In genomic region chrX:131394384-131394783, GRCh38 we compare ENCODE assay signal across 1 cellular context.
TF ChIP-seq lines count a peak whose summit lies in the region.

No MANE protein-coding gene starts in this region.

TF ChIP-seq in H1, 55 proteins besides CTCF, POLR2A, EP300 and RAD21 (continued from another document):
- TF ChIP-seq, protein P1, sequence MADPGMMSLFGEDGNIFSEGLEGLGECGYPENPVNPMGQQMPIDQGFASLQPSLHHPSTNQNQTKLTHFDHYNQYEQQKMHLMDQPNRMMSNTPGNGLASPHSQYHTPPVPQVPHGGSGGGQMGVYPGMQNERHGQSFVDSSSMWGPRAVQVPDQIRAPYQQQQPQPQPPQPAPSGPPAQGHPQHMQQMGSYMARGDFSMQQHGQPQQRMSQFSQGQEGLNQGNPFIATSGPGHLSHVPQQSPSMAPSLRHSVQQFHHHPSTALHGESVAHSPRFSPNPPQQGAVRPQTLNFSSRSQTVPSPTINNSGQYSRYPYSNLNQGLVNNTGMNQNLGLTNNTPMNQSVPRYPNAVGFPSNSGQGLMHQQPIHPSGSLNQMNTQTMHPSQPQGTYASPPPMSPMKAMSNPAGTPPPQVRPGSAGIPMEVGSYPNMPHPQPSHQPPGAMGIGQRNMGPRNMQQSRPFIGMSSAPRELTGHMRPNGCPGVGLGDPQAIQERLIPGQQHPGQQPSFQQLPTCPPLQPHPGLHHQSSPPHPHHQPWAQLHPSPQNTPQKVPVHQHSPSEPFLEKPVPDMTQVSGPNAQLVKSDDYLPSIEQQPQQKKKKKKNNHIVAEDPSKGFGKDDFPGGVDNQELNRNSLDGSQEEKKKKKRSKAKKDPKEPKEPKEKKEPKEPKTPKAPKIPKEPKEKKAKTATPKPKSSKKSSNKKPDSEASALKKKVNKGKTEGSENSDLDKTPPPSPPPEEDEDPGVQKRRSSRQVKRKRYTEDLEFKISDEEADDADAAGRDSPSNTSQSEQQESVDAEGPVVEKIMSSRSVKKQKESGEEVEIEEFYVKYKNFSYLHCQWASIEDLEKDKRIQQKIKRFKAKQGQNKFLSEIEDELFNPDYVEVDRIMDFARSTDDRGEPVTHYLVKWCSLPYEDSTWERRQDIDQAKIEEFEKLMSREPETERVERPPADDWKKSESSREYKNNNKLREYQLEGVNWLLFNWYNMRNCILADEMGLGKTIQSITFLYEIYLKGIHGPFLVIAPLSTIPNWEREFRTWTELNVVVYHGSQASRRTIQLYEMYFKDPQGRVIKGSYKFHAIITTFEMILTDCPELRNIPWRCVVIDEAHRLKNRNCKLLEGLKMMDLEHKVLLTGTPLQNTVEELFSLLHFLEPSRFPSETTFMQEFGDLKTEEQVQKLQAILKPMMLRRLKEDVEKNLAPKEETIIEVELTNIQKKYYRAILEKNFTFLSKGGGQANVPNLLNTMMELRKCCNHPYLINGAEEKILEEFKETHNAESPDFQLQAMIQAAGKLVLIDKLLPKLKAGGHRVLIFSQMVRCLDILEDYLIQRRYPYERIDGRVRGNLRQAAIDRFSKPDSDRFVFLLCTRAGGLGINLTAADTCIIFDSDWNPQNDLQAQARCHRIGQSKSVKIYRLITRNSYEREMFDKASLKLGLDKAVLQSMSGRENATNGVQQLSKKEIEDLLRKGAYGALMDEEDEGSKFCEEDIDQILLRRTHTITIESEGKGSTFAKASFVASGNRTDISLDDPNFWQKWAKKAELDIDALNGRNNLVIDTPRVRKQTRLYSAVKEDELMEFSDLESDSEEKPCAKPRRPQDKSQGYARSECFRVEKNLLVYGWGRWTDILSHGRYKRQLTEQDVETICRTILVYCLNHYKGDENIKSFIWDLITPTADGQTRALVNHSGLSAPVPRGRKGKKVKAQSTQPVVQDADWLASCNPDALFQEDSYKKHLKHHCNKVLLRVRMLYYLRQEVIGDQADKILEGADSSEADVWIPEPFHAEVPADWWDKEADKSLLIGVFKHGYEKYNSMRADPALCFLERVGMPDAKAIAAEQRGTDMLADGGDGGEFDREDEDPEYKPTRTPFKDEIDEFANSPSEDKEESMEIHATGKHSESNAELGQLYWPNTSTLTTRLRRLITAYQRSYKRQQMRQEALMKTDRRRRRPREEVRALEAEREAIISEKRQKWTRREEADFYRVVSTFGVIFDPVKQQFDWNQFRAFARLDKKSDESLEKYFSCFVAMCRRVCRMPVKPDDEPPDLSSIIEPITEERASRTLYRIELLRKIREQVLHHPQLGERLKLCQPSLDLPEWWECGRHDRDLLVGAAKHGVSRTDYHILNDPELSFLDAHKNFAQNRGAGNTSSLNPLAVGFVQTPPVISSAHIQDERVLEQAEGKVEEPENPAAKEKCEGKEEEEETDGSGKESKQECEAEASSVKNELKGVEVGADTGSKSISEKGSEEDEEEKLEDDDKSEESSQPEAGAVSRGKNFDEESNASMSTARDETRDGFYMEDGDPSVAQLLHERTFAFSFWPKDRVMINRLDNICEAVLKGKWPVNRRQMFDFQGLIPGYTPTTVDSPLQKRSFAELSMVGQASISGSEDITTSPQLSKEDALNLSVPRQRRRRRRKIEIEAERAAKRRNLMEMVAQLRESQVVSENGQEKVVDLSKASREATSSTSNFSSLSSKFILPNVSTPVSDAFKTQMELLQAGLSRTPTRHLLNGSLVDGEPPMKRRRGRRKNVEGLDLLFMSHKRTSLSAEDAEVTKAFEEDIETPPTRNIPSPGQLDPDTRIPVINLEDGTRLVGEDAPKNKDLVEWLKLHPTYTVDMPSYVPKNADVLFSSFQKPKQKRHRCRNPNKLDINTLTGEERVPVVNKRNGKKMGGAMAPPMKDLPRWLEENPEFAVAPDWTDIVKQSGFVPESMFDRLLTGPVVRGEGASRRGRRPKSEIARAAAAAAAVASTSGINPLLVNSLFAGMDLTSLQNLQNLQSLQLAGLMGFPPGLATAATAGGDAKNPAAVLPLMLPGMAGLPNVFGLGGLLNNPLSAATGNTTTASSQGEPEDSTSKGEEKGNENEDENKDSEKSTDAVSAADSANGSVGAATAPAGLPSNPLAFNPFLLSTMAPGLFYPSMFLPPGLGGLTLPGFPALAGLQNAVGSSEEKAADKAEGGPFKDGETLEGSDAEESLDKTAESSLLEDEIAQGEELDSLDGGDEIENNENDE (IDR thresholded peaks at IDR 0.05; ENCODE audit: insufficient replicate concordance, low read length), result no peak
- TF ChIP-seq FOSL1 (IDR thresholded peaks at IDR 0.05; ENCODE audit: insufficient read depth, low read depth, low read length), result no peak
- TF ChIP-seq RBBP5 (IDR thresholded peaks at IDR 0.05; ENCODE audit: borderline replicate concordance, low read depth, low read length), result no peak
- TF ChIP-seq RXRA (IDR thresholded peaks at IDR 0.05; ENCODE audit: insufficient read depth, low read depth, low read length), result no peak
- no peak for TF ChIP-seq CBX5 (IDR thresholded peaks at IDR 0.05; ENCODE audit: low read depth, low read length)
- TF ChIP-seq ASH2L (IDR thresholded peaks at IDR 0.05; ENCODE audit: low read length), result no peak
